In the genomic region with DNA sequence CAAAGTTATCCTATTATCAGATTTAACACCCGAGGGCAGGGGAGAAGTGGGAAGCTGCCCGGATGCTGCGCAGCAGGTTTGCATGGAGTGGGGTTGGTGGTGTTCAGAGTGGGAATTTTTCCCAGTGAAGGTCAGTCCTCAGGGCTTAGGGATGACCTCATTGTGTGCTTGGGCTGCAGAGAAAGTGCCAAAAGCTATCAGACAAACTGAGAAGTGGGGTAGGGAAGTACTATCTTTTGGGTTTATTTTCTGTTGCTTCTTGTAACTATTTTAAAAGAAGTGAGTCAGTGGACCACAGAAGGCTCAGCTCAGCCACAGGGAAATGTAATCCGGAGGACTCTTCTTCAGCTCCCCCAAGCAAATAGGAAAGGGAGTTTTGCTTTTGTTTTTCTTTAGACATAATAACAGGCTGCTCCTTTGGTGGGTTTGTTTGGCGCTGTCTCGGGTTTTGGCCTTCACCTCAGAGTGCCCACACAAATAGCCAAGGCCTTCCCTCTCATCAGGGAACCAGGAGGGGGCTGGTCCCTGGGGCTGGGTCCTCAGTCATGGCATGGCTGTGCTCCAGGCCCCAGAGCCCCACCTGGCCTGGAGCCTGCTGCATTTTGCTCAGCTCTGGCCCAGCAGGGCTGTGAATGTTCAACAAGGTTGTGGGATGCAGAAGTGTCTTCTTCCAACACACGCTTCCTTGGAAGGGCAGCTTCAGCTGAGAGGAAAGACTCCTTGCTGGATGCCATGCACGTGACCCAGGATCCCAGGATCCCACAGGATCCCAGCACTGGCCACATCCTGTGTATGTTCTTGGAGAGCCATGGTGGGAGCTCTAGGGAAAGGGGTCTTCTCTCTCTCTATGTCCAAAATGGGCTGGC, we compare ENCODE assay signal across 9 cellular contexts. TPM values are rescaled to one million over a fixed set of nuclear protein-coding genes. Genes with fewer than 3 reads are reported as not detected.
DNase-seq lines count a peak whose midpoint lies in the region; ATAC-seq, FAIRE-seq and TF ChIP-seq lines count a peak whose summit lies in the region.
"Had no signal": no experiment of that assay in that cellular context is flagged by ENCODE, and none has a peak within 500 bp of the region (broad histone marks: within the 10 kb centered on the region; RNA-seq: fewer than 3 reads in every experiment).

No MANE protein-coding gene starts in this region.

- peaks cover 55% of the 10 kb centered on the region for H3K4me1 ChIP-seq in GM23248 (ENCODE audit: insufficient read depth)
- H3K4me1 ChIP-seq in SJSA1 (replicated peaks): peaks cover 57% of the 10 kb centered on the region
- H3K4me1 ChIP-seq in stomach: peaks cover 0 to 13% (median 3%) of the 10 kb centered on the region in 4 donors
- H3K4me1 ChIP-seq in small intestine (ENCODE audit: control insufficient read depth in 2 of 2, insufficient read depth in 1 of 2, low read depth in 1 of 2, low read length in 1 of 2): no peaks in the 10 kb centered on the region
- H3K4me1 ChIP-seq: parathyroid adenoma had no signal

- peak overlapping the region; percentile 91 for H3K9ac ChIP-seq in GM23248
- H3K9ac ChIP-seq: parathyroid adenoma had no signal

- H3K4me3 ChIP-seq in GM23248 (peak overlapping the region; percentile 43), SJSA1 (no peak overlapping the region), stomach (no peak overlapping the region), small intestine (ENCODE audit: low read depth in 1 of 2, low read length in 2 of 2) (no peak overlapping the region)

- no peaks in the 10 kb centered on the region for H3K79me2 ChIP-seq in GM23248 (ENCODE audit: insufficient read depth)
- H3K79me2 ChIP-seq: parathyroid adenoma had no signal

- no peaks in the 10 kb centered on the region for H3K27me3 ChIP-seq in GM23248 (replicated peaks; ENCODE audit: insufficient read depth)
- H3K27me3 ChIP-seq in SJSA1 (replicated peaks): no peaks in the 10 kb centered on the region
- no peaks in the 10 kb centered on the region for H3K27me3 ChIP-seq in stomach
- H3K27me3 ChIP-seq in small intestine (ENCODE audit: control insufficient read depth in 2 of 2, insufficient read depth in 2 of 2, low read length in 2 of 2): no peaks in the 10 kb centered on the region

- peak overlapping the region; percentile 100 for H3K27ac ChIP-seq in GM23248
- peak overlapping the region; percentile 93 for H3K27ac ChIP-seq in SJSA1
- H3K27ac ChIP-seq in stomach: peak overlapping the region; percentile 28 to 76 (median 69)
- H3K27ac ChIP-seq in small intestine (ENCODE audit: low read depth in 1 of 2, low read length in 1 of 2): peak overlapping the region in 1 of 2 donors; percentile 87
- H3K27ac ChIP-seq: parathyroid adenoma had no signal

- in situ Hi-C loops in GM23248 (cut with MboI): no loop called here

- H3K36me3 ChIP-seq in GM23248 (ENCODE audit: low read depth): no peaks in the 10 kb centered on the region
- H3K36me3 ChIP-seq in SJSA1: no peaks in the 10 kb centered on the region
- no peaks in the 10 kb centered on the region for H3K36me3 ChIP-seq in stomach
- H3K36me3 ChIP-seq in small intestine (ENCODE audit: control insufficient read depth in 2 of 2, insufficient read depth in 2 of 2, low read length in 2 of 2): no peaks in the 10 kb centered on the region

- peak overlapping the region; percentile 78 for H3K4me2 ChIP-seq in GM23248 (ENCODE audit: unreplicated experiment)

- peaks cover 28% of the 10 kb centered on the region for H3F3A ChIP-seq in GM23248 (ENCODE audit: insufficient read depth)

- H2AFZ ChIP-seq in GM23248: peak overlapping the region; percentile 34
- H2AFZ ChIP-seq: parathyroid adenoma had no signal

- WGBS in GM23248 (ENCODE audit: low coverage in 1 of 2, low lambda C conversion rate in 2 of 2, missing lambda C conversion rate in 2 of 2), 2 experiments: 38 to 45% methylated on average over 8 of the region's 8 CpGs
- 57 to 68% (median 64%) methylated on average over 8 of the region's 8 CpGs for WGBS in stomach, 5 donors
- WGBS in small intestine, 3 donors: 63 to 71% (median 66%) methylated on average over 8 of the region's 8 CpGs

- TF ChIP-seq CTCF in stomach (IDR thresholded peaks at IDR 0.05): no peak

- DNase-seq in GM23248 (peak; percentile 89), SJSA1 (ENCODE audit: low read depth in 1 of 2, low spot score in 2 of 2) (peak; percentile 70 to 89), Right ventricle myocardium superior (no peak), stomach (no peak), small intestine (no peak), middle frontal gyrus (ENCODE audit: extremely low spot score, low spot score) (no peak), LoVo (ENCODE audit: low spot score) (no peak)

- ATAC-seq in Right ventricle myocardium superior (ENCODE audit: poor library complexity) (peak; percentile 72), HG02884 (IDR thresholded peaks at IDR 0.05; ENCODE audit: unreplicated experiment) (no peak)

- TF ChIP-seq EP300 in stomach (IDR thresholded peaks at IDR 0.05): no peak

- no peaks in the 10 kb centered on the region for H3K9me2 ChIP-seq in GM23248 (ENCODE audit: insufficient read depth)

- intact Hi-C loops in Right ventricle myocardium superior (cut with DNase I) (no loop called here), stomach (cut with DNase I; ENCODE audit: low total_unique reads) (no loop called here)

- no peak for FAIRE-seq in small intestine (lab: Jason Lieb, UNC)

- H4K20me1 ChIP-seq in GM23248 (ENCODE audit: insufficient read depth): no peaks in the 10 kb centered on the region

- H3K9me3 ChIP-seq in GM23248 (ENCODE audit: low read depth) (no peaks in the 10 kb centered on the region), SJSA1 (replicated peaks) (no peaks in the 10 kb centered on the region), stomach (no peaks in the 10 kb centered on the region), small intestine (ENCODE audit: control insufficient read depth, low read depth) (no peaks in the 10 kb centered on the region)

- TF ChIP-seq POLR2A in stomach (IDR thresholded peaks at IDR 0.05): no peak

RNA-seq across cellular contexts. Expression of gene FAM170B, which starts 5.4 kb away (rescaled TPM):
- not detected in 2 replicates for total RNA-seq in GM23248 (2014; rRNA removed; shearing (Covaris generic))
- polyA plus RNA-seq in GM23248 (2016; fragmentation: Nextera tagmentation; extraction: Ambion mirVana) (not detected in 2 replicates), stomach (not detected), small intestine (not detected)
- total RNA-seq in SJSA1 (2014; rRNA removed; shearing (Covaris generic)): not detected in 2 replicates
- total RNA-seq in Right ventricle myocardium superior (not detected), stomach (not detected)

RNA-seq across cellular contexts. Expression of gene VSTM4, which starts 23.9 kb away (rescaled TPM):
- 8.7 and 9.5 TPM in 2 replicates for total RNA-seq in GM23248 (2014; rRNA removed; shearing (Covaris generic))
- polyA plus RNA-seq in GM23248 (2016; fragmentation: Nextera tagmentation; extraction: Ambion mirVana) (12.3 and 12.4 TPM in 2 replicates), stomach (1 to 10 TPM; 2.1 to 3.1 (median 2.1) TPM), small intestine (1 to 10 TPM in 1 of 3 donors, under 1 TPM in 1, not detected in 1; 0.81 to 2.4 TPM)
- total RNA-seq in SJSA1 (2014; rRNA removed; shearing (Covaris generic)): 1.8 and 3.7 TPM in 2 replicates
- total RNA-seq in Right ventricle myocardium superior (22.4 TPM), stomach (10 to 100 TPM in 2 of 5 donors, 1 to 10 TPM in 2, under 1 TPM in 1; 0.58 to 23.1 (median 3.8) TPM)

RNA-seq across cellular contexts. Expression of gene TMEM273, which starts 49.0 kb away (rescaled TPM):
- not detected in 2 replicates for total RNA-seq in GM23248 (2014; rRNA removed; shearing (Covaris generic))
- not detected in 2 replicates for polyA plus RNA-seq in GM23248 (2016; fragmentation: Nextera tagmentation; extraction: Ambion mirVana)
- not detected in 2 replicates for total RNA-seq in SJSA1 (2014; rRNA removed; shearing (Covaris generic))
- total RNA-seq in Right ventricle myocardium superior: 28.5 TPM
- 10 to 100 TPM in 1 of 5 donors, 1 to 10 TPM in 3, under 1 TPM in 1; 0.89 to 72.9 (median 2.9) TPM for total RNA-seq in stomach
- 1 to 10 TPM; 6.3 to 9.3 (median 6.5) TPM for polyA plus RNA-seq in stomach
- 10 to 100 TPM in 1 of 3 donors, 1 to 10 TPM in 2; 1.8 to 19.9 (median 3.0) TPM for polyA plus RNA-seq in small intestine

Comparison
In these comparisons a context has a peak if more than half of its experiments do, and no peak if none do; other contexts are left out.
1. DNase-seq: peak in GM23248 (single experiment) and SJSA1 (2 of 2); none in Right ventricle myocardium superior (single experiment), stomach (single experiment), small intestine (single experiment), middle frontal gyrus (single experiment) and LoVo (single experiment).